Comparison of ENCODE assay signal across 8 cellular contexts in the genomic region with DNA sequence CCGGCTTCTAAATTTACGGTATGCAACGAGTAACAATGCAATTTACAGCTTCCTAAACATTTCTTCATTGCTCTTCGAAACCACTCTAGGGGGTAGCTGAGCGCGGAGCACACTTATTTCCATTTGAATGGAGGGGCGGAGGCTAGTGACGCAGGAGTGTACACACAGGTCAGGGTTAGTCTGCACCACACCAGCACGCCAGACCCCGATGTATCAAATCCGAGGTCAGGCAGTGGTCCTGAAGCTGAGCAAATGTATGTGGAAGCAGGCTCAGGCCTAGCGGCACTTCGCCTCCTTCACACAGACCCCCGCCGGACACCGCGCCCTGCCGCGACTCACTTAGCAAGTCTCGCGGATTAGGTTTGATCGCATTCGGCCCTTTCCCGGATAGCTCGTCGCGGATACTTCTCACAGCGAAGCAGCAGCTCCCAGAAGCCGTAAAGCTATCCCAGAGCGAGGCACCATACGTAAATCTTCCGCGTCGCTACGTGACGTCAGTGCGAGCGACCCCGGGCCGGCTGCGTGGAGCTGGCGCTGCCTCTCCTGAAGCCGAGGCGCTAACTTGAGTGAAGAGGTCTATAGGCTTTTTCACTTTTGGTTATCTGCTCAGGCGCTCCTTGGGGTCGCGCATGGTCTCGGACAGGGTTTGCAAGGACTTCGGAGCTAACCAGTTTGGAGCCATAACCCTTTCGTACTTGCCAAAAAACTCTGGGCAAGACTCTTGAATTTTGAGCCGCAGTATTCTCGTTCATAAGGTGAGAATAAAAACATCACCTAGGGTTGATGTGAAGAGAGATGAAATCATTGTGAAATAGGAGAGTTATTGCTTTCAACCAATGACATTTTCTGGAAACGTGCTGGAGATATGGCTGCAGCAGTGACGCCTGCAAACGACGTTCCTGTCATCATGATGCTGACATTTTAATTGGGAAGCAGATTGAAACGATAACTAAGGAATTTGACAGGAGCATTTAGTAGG. TPM values are rescaled to one million over a fixed set of nuclear protein-coding genes. Genes with fewer than 3 reads are reported as not detected.
DNase-seq lines count a peak whose midpoint lies in the region; ATAC-seq and TF ChIP-seq lines count a peak whose summit lies in the region.

A gene with protein sequence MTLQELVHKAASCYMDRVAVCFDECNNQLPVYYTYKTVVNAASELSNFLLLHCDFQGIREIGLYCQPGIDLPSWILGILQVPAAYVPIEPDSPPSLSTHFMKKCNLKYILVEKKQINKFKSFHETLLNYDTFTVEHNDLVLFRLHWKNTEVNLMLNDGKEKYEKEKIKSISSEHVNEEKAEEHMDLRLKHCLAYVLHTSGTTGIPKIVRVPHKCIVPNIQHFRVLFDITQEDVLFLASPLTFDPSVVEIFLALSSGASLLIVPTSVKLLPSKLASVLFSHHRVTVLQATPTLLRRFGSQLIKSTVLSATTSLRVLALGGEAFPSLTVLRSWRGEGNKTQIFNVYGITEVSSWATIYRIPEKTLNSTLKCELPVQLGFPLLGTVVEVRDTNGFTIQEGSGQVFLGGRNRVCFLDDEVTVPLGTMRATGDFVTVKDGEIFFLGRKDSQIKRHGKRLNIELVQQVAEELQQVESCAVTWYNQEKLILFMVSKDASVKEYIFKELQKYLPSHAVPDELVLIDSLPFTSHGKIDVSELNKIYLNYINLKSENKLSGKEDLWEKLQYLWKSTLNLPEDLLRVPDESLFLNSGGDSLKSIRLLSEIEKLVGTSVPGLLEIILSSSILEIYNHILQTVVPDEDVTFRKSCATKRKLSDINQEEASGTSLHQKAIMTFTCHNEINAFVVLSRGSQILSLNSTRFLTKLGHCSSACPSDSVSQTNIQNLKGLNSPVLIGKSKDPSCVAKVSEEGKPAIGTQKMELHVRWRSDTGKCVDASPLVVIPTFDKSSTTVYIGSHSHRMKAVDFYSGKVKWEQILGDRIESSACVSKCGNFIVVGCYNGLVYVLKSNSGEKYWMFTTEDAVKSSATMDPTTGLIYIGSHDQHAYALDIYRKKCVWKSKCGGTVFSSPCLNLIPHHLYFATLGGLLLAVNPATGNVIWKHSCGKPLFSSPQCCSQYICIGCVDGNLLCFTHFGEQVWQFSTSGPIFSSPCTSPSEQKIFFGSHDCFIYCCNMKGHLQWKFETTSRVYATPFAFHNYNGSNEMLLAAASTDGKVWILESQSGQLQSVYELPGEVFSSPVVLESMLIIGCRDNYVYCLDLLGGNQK (minus strand): TSS at position 469 of the 979 bp plus-strand sequence. CDS start 3,192 bp downstream, outside the sequence.

- DNase-seq in COR-L47 (lab: John Stamatoyannopoulos, UW) (peak; percentile 93), HUDEP-2 (lab: John Stamatoyannopoulos, UW; ENCODE audit: unreplicated experiment in 76 of 76) (peak; percentile 23 to 94 (median 85)), NT2/D1 (ENCODE audit: low read depth, low spot score) (peak; percentile 81), endodermal cell (peak; percentile 99), mesenteric fat pad (ENCODE audit: low spot score) (peak; percentile 96)
- DNase-seq in activated CD8-positive, alpha-beta memory T cell treated with anti-CD3 and anti-CD28 coated beads, Interleukin-2, amount 50 U/mL, for 1 hour (ENCODE audit: extremely low read depth): peak; percentile 78
- DNase-seq in stimulated activated CD8-positive, alpha-beta memory T cell treated with anti-CD3 and anti-CD28 coated beads, Interleukin-15, amount 100 ng/mL, for 24 hours (ENCODE audit: low read depth): peak; percentile 98

- H3K27ac Mint-ChIP-seq in endodermal cell: peak within 1 kb of the TSS; percentile 98

- peaks cover 32% of the 10 kb centered on the region for H3K4me1 Mint-ChIP-seq in endodermal cell

- no peaks in the 10 kb centered on the region for H3K9me3 Mint-ChIP-seq in endodermal cell

- H3K4me1 ChIP-seq in NT2/D1 (ENCODE audit: insufficient read depth, insufficient read length) (no peaks in the 10 kb centered on the region), endodermal cell (ENCODE audit: control insufficient read depth, insufficient read depth, low read length) (peaks cover 4% of the 10 kb centered on the region)

- TF ChIP-seq CTCF in endodermal cell (conservative IDR thresholded peaks at IDR 0.05): no peak

- H3K9ac ChIP-seq in NT2/D1 (ENCODE audit: insufficient read length, low read depth) (peak within 1 kb of the TSS; percentile 92), endodermal cell (ENCODE audit: extremely low read depth, low read length, poor library complexity, severe bottlenecking) (peak within 1 kb of the TSS; percentile 75)

- no peaks in the 10 kb centered on the region for H3K27me3 ChIP-seq in NT2/D1 (ENCODE audit: insufficient read depth, insufficient read length)
- H3K27me3 ChIP-seq in endodermal cell (ENCODE audit: control insufficient read depth, insufficient read depth, low read length, poor library complexity, severe bottlenecking): no peaks in the 10 kb centered on the region

- peak; percentile 92 for ATAC-seq in GM21381 (IDR thresholded peaks at IDR 0.05; ENCODE audit: unreplicated experiment)

- no peaks in the 10 kb centered on the region for H3K9me3 ChIP-seq in NT2/D1 (ENCODE audit: insufficient read depth, low read length)
- no peaks in the 10 kb centered on the region for H3K9me3 ChIP-seq in endodermal cell (ENCODE audit: control insufficient read depth, low read length)

- H3K36me3 Mint-ChIP-seq in endodermal cell (ENCODE audit: low read depth): peaks cover 13% of the 10 kb centered on the region

- peak within 1 kb of the TSS; percentile 97 for H3K27ac ChIP-seq in endodermal cell (ENCODE audit: low read depth, low read length)

- 0 to 1% methylated on average over 19 to 57 of the region's 57 CpGs for WGBS in endodermal cell (ENCODE audit: insufficient coverage in 1 of 2, insufficient read length in 1 of 2), 2 experiments

- H3K27me3 Mint-ChIP-seq in endodermal cell (ENCODE audit: insufficient read depth): no peaks in the 10 kb centered on the region

- H3K4me3 Mint-ChIP-seq in endodermal cell: peak within 1 kb of the TSS; percentile 83

- peak within 1 kb of the TSS; percentile 82 for H3K4me3 ChIP-seq in NT2/D1 (ENCODE audit: insufficient read length, low read depth)
- H3K4me3 ChIP-seq in endodermal cell (ENCODE audit: low read length): peak within 1 kb of the TSS; percentile 88

- H3K36me3 ChIP-seq in NT2/D1 (ENCODE audit: insufficient read depth, insufficient read length, low read length) (peaks cover 8% of the 10 kb centered on the region), endodermal cell (ENCODE audit: control insufficient read depth, insufficient read depth, low read length) (peaks cover 9% of the 10 kb centered on the region)

RNA-seq across cellular contexts. Expression of the gene that starts here (rescaled TPM):
- total RNA-seq in endodermal cell: 10 to 100 TPM; 16.2 to 24.0 TPM
- polyA plus RNA-seq in endodermal cell (2013, experiment 1 of 2): 14.0 TPM
- polyA plus RNA-seq in endodermal cell (2013, experiment 2 of 2): 13.3 TPM
- 7.7 TPM for total RNA-seq in mesenteric fat pad

Comparison
In these comparisons a context has a peak if more than half of its experiments do, and no peak if none do; other contexts are left out.
1. Peak in every context shown above with its lines: DNase-seq, ATAC-seq, H3K4me3 ChIP-seq and H3K27ac ChIP-seq.